In the genomic region with DNA sequence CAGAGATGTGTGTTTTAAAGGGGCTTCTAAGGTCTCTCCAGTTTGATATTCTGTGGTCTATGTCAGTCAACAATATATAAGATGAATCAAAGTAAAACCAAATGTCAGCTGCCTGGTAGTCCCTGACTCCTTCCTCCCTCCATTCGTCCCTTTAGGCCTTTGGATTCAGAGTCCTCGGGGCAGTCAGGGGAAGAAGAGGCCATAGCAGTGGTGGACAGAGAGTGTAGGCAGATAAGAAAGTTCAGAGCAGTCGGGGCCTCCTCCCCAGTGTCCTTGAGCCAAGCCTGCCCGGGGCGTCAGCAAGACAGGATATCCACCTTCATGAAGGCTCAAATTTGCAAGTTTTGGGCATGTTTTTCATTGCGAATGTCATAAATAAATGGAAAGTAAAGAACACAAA, we compare ENCODE assay signal across 21 cellular contexts.
DNase-seq lines count a peak whose midpoint lies in the region; ATAC-seq and TF ChIP-seq lines count a peak whose summit lies in the region.
"Had no signal": no experiment of that assay in that cellular context is flagged by ENCODE, and none has a peak within 500 bp of the region (broad histone marks: within the 10 kb centered on the region; RNA-seq: fewer than 3 reads in every experiment).

No MANE protein-coding gene starts in this region.

- TF ChIP-seq CTCF in esophagus muscularis mucosa (IDR thresholded peaks at IDR 0.05) (no peak), chondrocyte (IDR thresholded peaks at IDR 0.05) (no peak)

- TF ChIP-seq EP300 in esophagus muscularis mucosa (IDR thresholded peaks at IDR 0.05) = no peak

- H3K9me3 Mint-ChIP-seq in chondrocyte (ENCODE audit: low read depth) = peaks cover 19% of the 10 kb centered on the region

- DNase-seq in esophagus muscularis mucosa (ENCODE audit: extremely low spot score) = peak; percentile 75
- DNase-seq in mucosa of gallbladder (ENCODE audit: low spot score) = peak; percentile 4
- no peak for DNase-seq in GDM1 (lab: John Stamatoyannopoulos, UW)
- no peak for DNase-seq in chondrocyte (ENCODE audit: low spot score)
- DNase-seq: 8988T; ACHN; BE2C; C1 segment of cervical spinal cord; CD4-positive, alpha-beta memory T cell; CD4-positive, CD25-positive, alpha-beta regulatory T cell; CD8-positive, alpha-beta memory T cell; COR-L47; DMS 273 treated with DMSO at 0.1 percent for 48 hours; DMS153; DMS53; DMS79; DND-41; GF-D8 had no signal

- no peaks in the 10 kb centered on the region for H3K27me3 ChIP-seq in esophagus muscularis mucosa
- H3K27me3 ChIP-seq: BE2C, BLaER1 had no signal

- H3K9me3 ChIP-seq in esophagus muscularis mucosa = peaks cover 0 to 15% (median 2%) of the 10 kb centered on the region in 4 donors
- H3K9me3 ChIP-seq: BE2C had no signal

- no peak for TF ChIP-seq POLR2A in esophagus muscularis mucosa (IDR thresholded peaks at IDR 0.05; ENCODE audit: low read depth)

- no peak overlapping the region for H3K4me3 ChIP-seq in esophagus muscularis mucosa
- H3K4me3 ChIP-seq: BLaER1 had no signal

- H3K4me1 ChIP-seq in esophagus muscularis mucosa = no peaks in the 10 kb centered on the region
- H3K4me1 ChIP-seq: BE2C, BLaER1 had no signal

- peaks cover under 1% of the 10 kb centered on the region for H3K27me3 Mint-ChIP-seq in chondrocyte (ENCODE audit: low read depth)

- intact Hi-C loops in esophagus muscularis mucosa (cut with DNase I) = no loop called here

- H3K36me3 Mint-ChIP-seq in chondrocyte (ENCODE audit: low read depth) = peaks cover 18% of the 10 kb centered on the region
- H3K36me3 Mint-ChIP-seq: CD14-positive monocyte; CD4-positive, alpha-beta memory T cell; CD4-positive, CD25-positive, alpha-beta regulatory T cell; CD8-positive, alpha-beta memory T cell had no signal

- ATAC-seq in HG03520 (IDR thresholded peaks at IDR 0.05; ENCODE audit: unreplicated experiment) = no peak

- no peak overlapping the region for H3K27ac ChIP-seq in esophagus muscularis mucosa (replicated peaks in 1 of 4)
- H3K27ac ChIP-seq: BLaER1 had no signal

- no peaks in the 10 kb centered on the region for H3K36me3 ChIP-seq in esophagus muscularis mucosa
- H3K36me3 ChIP-seq: BE2C, BLaER1 had no signal

- H3K27ac Mint-ChIP-seq in chondrocyte (ENCODE audit: unreplicated experiment) = no peak overlapping the region
- H3K27ac Mint-ChIP-seq: CD14-positive monocyte; CD4-positive, alpha-beta memory T cell; CD4-positive, CD25-positive, alpha-beta regulatory T cell; CD8-positive, alpha-beta memory T cell had no signal

- peaks cover 12% of the 10 kb centered on the region for H3K4me1 Mint-ChIP-seq in chondrocyte (ENCODE audit: low read depth)
- H3K4me1 Mint-ChIP-seq: CD14-positive monocyte; CD4-positive, alpha-beta memory T cell; CD4-positive, CD25-positive, alpha-beta regulatory T cell; CD8-positive, alpha-beta memory T cell had no signal

- WGBS in esophagus muscularis mucosa = 87% methylated on average over 6 of the region's 6 CpGs

- H3K4me3 Mint-ChIP-seq in chondrocyte (ENCODE audit: unreplicated experiment) = no peak overlapping the region
- H3K4me3 Mint-ChIP-seq: CD14-positive monocyte; CD4-positive, alpha-beta memory T cell; CD4-positive, CD25-positive, alpha-beta regulatory T cell; CD8-positive, alpha-beta memory T cell had no signal

Comparison
In these comparisons a context has a peak if more than half of its experiments do, and no peak if none do; other contexts are left out.
1. DNase-seq: peak in esophagus muscularis mucosa (single experiment) and mucosa of gallbladder (single experiment); none in GDM1 (single experiment) and chondrocyte (single experiment).